Comparison of ENCODE assay signal across 12 cellular contexts in genomic region chr2:44833123-44834069, GRCh38.
A peak's percentile ranks its signal among the peaks of the same experiment; 100 is the strongest.
DNase-seq lines count a peak whose midpoint lies in the region; ATAC-seq and TF ChIP-seq lines count a peak whose summit lies in the region.
"Had no signal": no experiment of that assay in that cellular context is flagged by ENCODE, and none has a peak within 500 bp of the region (broad histone marks: within the 10 kb centered on the region; RNA-seq: fewer than 3 reads in every experiment).

No MANE protein-coding gene starts in this region.

- ATAC-seq in HG03457 (IDR thresholded peaks at IDR 0.05; ENCODE audit: unreplicated experiment), result no peak
- ATAC-seq: right cardiac atrium had no signal

- DNase-seq in DMS53 (lab: John Stamatoyannopoulos, UW) (peak; percentile 22), DMS53 treated with DMSO at 0.1 percent for 48 hours (lab: John Stamatoyannopoulos, UW; ENCODE audit: unreplicated experiment) (no peak), HFF-Myc (ENCODE audit: extremely low read depth, low read depth) (peak; percentile 1), LHCN-M2 (ENCODE audit: low read depth) (peak; percentile 31), iris pigment epithelial cell (ENCODE audit: low read depth) (peak; percentile 43), NCI-H69 (lab: John Stamatoyannopoulos, UW) (no peak)
- no peak for DNase-seq in activated CD8-positive, alpha-beta memory T cell treated with anti-CD3 and anti-CD28 coated beads, Interleukin-2, amount 50 U/mL, for 4 hours
- DNase-seq: 8988T; colonic mucosa; right cardiac atrium; stimulated activated naive B cell treated with anti-CD40 and anti-IgM and Interleukin-4, amounts not matched to agents 10 μg/mL and 1 μg/mL and 100 μg/mL, for 72 hours had no signal

- H3K4me3 ChIP-seq in HFF-Myc (replicated peaks; ENCODE audit: low read depth, low read length), result no peak overlapping the region
- H3K4me3 ChIP-seq: colonic mucosa had no signal

- TF ChIP-seq CTCF in HFF-Myc (IDR thresholded peaks at IDR 0.05; ENCODE audit: low read depth, low read length, missing control alignments), result no peak

Comparison
In these comparisons a context has a peak if more than half of its experiments do, and no peak if none do; other contexts are left out.
1. DNase-seq: peak in DMS53 (single experiment), HFF-Myc (single experiment), LHCN-M2 (single experiment) and iris pigment epithelial cell (single experiment); none in DMS53 treated with DMSO at 0.1 percent for 48 hours (single experiment), NCI-H69 (single experiment) and activated CD8-positive, alpha-beta memory T cell treated with anti-CD3 and anti-CD28 coated beads, Interleukin-2, amount 50 U/mL, for 4 hours (single experiment).